ENCODE assay signal across 24 cellular contexts in genomic region chr5:59584858-59585846, GRCh38.
A peak's percentile ranks its signal among the peaks of the same experiment; 100 is the strongest.
DNase-seq lines count a peak whose midpoint lies in the region; ATAC-seq and TF ChIP-seq lines count a peak whose summit lies in the region.
"Had no signal": no experiment of that assay in that cellular context is flagged by ENCODE, and none has a peak within 500 bp of the region (broad histone marks: within the 10 kb centered on the region; RNA-seq: fewer than 3 reads in every experiment).

No MANE protein-coding gene starts in this region.

- DNase-seq in DMS 273 (lab: John Stamatoyannopoulos, UW; ENCODE audit: unreplicated experiment), result peak; percentile 11
- no peak for DNase-seq in DMS 273 treated with DMSO at 0.1 percent for 48 hours (lab: John Stamatoyannopoulos, UW)
- DNase-seq in epithelial cell of proximal tubule (ENCODE audit: low read depth), result no peak
- no peak for DNase-seq in AG20443 (ENCODE audit: low spot score)
- no peak for DNase-seq in activated CD4-positive, alpha-beta memory T cell treated with anti-CD3 and anti-CD28 coated beads for 36 hours
- DNase-seq: activated naive CD4-positive, alpha-beta T cell treated with anti-CD3 and anti-CD28 coated beads, Interleukin-2, amount 50 U/mL, for 16 hours; activated T-cell treated with anti-CD3 and anti-CD28 coated beads, Interleukin-2, amount 50 U/mL, for 24 hours; body of pancreas; DND-41; immature natural killer cell; NCI-H1436; NCI-H510A; ovary; T-cell had no signal

- no peaks in the 10 kb centered on the region for H3K36me3 Mint-ChIP-seq in activated CD4-positive, alpha-beta memory T cell treated with anti-CD3 and anti-CD28 coated beads for 36 hours
- H3K36me3 Mint-ChIP-seq: mesothelial cell of epicardium, T-cell had no signal

- no peak overlapping the region for H3K4me3 Mint-ChIP-seq in activated CD4-positive, alpha-beta memory T cell treated with anti-CD3 and anti-CD28 coated beads for 36 hours
- H3K4me3 Mint-ChIP-seq: activated T-cell treated with anti-CD3 and anti-CD28 coated beads, Interleukin-2, amount 50 U/mL, for 24 hours; dendritic cell treated with granulocyte-macrophage colony-stimulating factor and Interleukin-4, amounts not matched to agents 40 ng/mL and 50 ng/mL, for 4 days; immature natural killer cell; mesothelial cell of epicardium; T-cell had no signal

- H3K4me3 ChIP-seq in epithelial cell of proximal tubule (ENCODE audit: low read depth, low read length), result peak overlapping the region; percentile 76
- H3K4me3 ChIP-seq in mucosa of rectum (ENCODE audit: low read length in 2 of 2), result peak overlapping the region; percentile 71 to 72
- H3K4me3 ChIP-seq: BLaER1 treated with 17β-estradiol and CSF1 and Interleukin-3, amounts not matched to agents 10 nM and 100 nM; body of pancreas; ovary; tibial nerve had no signal

- intact Hi-C loops in activated CD4-positive, alpha-beta memory T cell treated with anti-CD3 and anti-CD28 coated beads for 36 hours (cut with micrococcal nuclease), result no loop called here

- TF ChIP-seq CTCF in epithelial cell of proximal tubule (conservative IDR thresholded peaks at IDR 0.05; ENCODE audit: low read depth, low read length), result no peak

- CTCF ChIA-PET in activated CD4-positive, alpha-beta memory T cell treated with anti-CD3 and anti-CD28 coated beads for 36 hours (lab: Charles Lee), result no interaction called here

- H3K27me3 ChIP-seq in mucosa of rectum (ENCODE audit: control insufficient read depth in 2 of 2, insufficient read depth in 2 of 2, low read length in 2 of 2), result no peaks in the 10 kb centered on the region
- H3K27me3 ChIP-seq: BLaER1 treated with 17β-estradiol and CSF1 and Interleukin-3, amounts not matched to agents 10 nM and 100 nM; body of pancreas; ovary; tibial nerve had no signal

- H3K9me3 ChIP-seq in mucosa of rectum (ENCODE audit: control insufficient read depth in 2 of 2, low read length in 2 of 2), result no peaks in the 10 kb centered on the region
- H3K9me3 ChIP-seq: BLaER1 treated with 17β-estradiol and CSF1 and Interleukin-3, amounts not matched to agents 10 nM and 100 nM; body of pancreas; ovary; tibial nerve had no signal

- no peak overlapping the region for H3K27ac Mint-ChIP-seq in activated CD4-positive, alpha-beta memory T cell treated with anti-CD3 and anti-CD28 coated beads for 36 hours
- H3K27ac Mint-ChIP-seq: activated T-cell treated with anti-CD3 and anti-CD28 coated beads, Interleukin-2, amount 50 U/mL, for 24 hours; dendritic cell treated with granulocyte-macrophage colony-stimulating factor and Interleukin-4, amounts not matched to agents 40 ng/mL and 50 ng/mL, for 4 days; immature natural killer cell; mesothelial cell of epicardium; T-cell had no signal

- peaks cover 6% of the 10 kb centered on the region for H3K27me3 Mint-ChIP-seq in activated CD4-positive, alpha-beta memory T cell treated with anti-CD3 and anti-CD28 coated beads for 36 hours
- H3K27me3 Mint-ChIP-seq: dendritic cell treated with granulocyte-macrophage colony-stimulating factor and Interleukin-4, amounts not matched to agents 40 ng/mL and 50 ng/mL, for 4 days had no signal

- H3K4me1 Mint-ChIP-seq in activated CD4-positive, alpha-beta memory T cell treated with anti-CD3 and anti-CD28 coated beads for 36 hours (ENCODE audit: low read depth), result no peaks in the 10 kb centered on the region
- H3K4me1 Mint-ChIP-seq: T-cell had no signal

- no peaks in the 10 kb centered on the region for H3K36me3 ChIP-seq in mucosa of rectum (ENCODE audit: control insufficient read depth in 2 of 2, insufficient read depth in 2 of 2, low read length in 2 of 2)
- H3K36me3 ChIP-seq: BLaER1 treated with 17β-estradiol and CSF1 and Interleukin-3, amounts not matched to agents 10 nM and 100 nM; ovary; tibial nerve had no signal

- H3K4me1 ChIP-seq in mucosa of rectum (ENCODE audit: control insufficient read depth in 2 of 2, insufficient read depth in 2 of 2, low read length in 2 of 2), result peaks cover 14 to 28% of the 10 kb centered on the region in 2 donors
- H3K4me1 ChIP-seq: BLaER1 treated with 17β-estradiol and CSF1 and Interleukin-3, amounts not matched to agents 10 nM and 100 nM had no signal

- no peak for ATAC-seq in HG02763 (IDR thresholded peaks at IDR 0.05; ENCODE audit: unreplicated experiment)
- ATAC-seq: body of pancreas, HCT116, T-cell had no signal

- H3K27ac ChIP-seq in mucosa of rectum (ENCODE audit: low read depth in 2 of 2, low read length in 2 of 2) (peak overlapping the region; percentile 80 to 82), temporal lobe (ENCODE audit: low read depth, low read length) (peak overlapping the region; percentile 13)
- H3K27ac ChIP-seq: 22Rv1; BLaER1 treated with 17β-estradiol and CSF1 and Interleukin-3, amounts not matched to agents 10 nM and 100 nM; body of pancreas; epithelial cell of prostate; ovary; tibial nerve had no signal

- H3K9me3 Mint-ChIP-seq in activated CD4-positive, alpha-beta memory T cell treated with anti-CD3 and anti-CD28 coated beads for 36 hours, result no peaks in the 10 kb centered on the region
- H3K9me3 Mint-ChIP-seq: activated T-cell treated with anti-CD3 and anti-CD28 coated beads, Interleukin-2, amount 50 U/mL, for 24 hours; dendritic cell treated with granulocyte-macrophage colony-stimulating factor and Interleukin-4, amounts not matched to agents 40 ng/mL and 50 ng/mL, for 4 days; mesothelial cell of epicardium; T-cell had no signal

- POLR2A ChIA-PET in activated CD4-positive, alpha-beta memory T cell treated with anti-CD3 and anti-CD28 coated beads for 36 hours (lab: Charles Lee), result no interaction called here

- H3K9ac ChIP-seq in mucosa of rectum (ENCODE audit: low read depth in 1 of 2, low read length in 2 of 2), result peak overlapping the region; percentile 63 to 74
- H3K9ac ChIP-seq: BLaER1 treated with 17β-estradiol and CSF1 and Interleukin-3, amounts not matched to agents 10 nM and 100 nM had no signal
